In genomic region chr12:31682136-31682962, GRCh38 we compare ENCODE assay signal across 7 cellular contexts. TPM values are rescaled to one million over a fixed set of nuclear protein-coding genes. Genes with fewer than 3 reads are reported as not detected.
A peak's percentile ranks its signal among the peaks of the same experiment; 100 is the strongest.
DNase-seq lines count a peak whose midpoint lies in the region; ATAC-seq lines count a peak whose summit lies in the region.

No MANE protein-coding gene starts in this region.

- ATAC-seq in GM18498 (IDR thresholded peaks at IDR 0.05; ENCODE audit: unreplicated experiment) (peak; percentile 70), HG02884 (IDR thresholded peaks at IDR 0.05; ENCODE audit: unreplicated experiment) (peak; percentile 72), right cardiac atrium (peak; percentile 65 to 82)

- peak; percentile 89 for DNase-seq in NCI-H146 (lab: John Stamatoyannopoulos, UW)
- peak; percentile 47 for DNase-seq in T follicular helper cell (ENCODE audit: low read depth)
- DNase-seq in activated naive CD8-positive, alpha-beta T cell treated with anti-CD3 and anti-CD28 coated beads, Interleukin-2, amount 50 U/mL, for 16 hours (ENCODE audit: low read depth, low spot score) = peak; percentile 42
- DNase-seq in right cardiac atrium = peak in 1 of 3 donors; percentile 28
- peak; percentile 14 to 71 (median 45) for DNase-seq in stimulated activated CD4-positive, alpha-beta T cell treated with anti-CD3 and anti-CD28 coated beads, Interleukin-12 subunit alpha, Interleukin-12 subunit beta, amount 100 ng/mL, for 48 hours (ENCODE audit: low read depth in 2 of 3, low spot score in 1 of 3)

- 54% methylated on average over 10 of the region's 10 CpGs for WGBS in right cardiac atrium

- H3K9me3 ChIP-seq in right cardiac atrium (ENCODE audit: control insufficient read depth, low read length) = peaks cover 2% of the 10 kb centered on the region

- no peaks in the 10 kb centered on the region for H3K27me3 ChIP-seq in right cardiac atrium (ENCODE audit: control insufficient read depth, insufficient read depth)

- no peak overlapping the region for H3K4me3 ChIP-seq in right cardiac atrium (ENCODE audit: low read length)

- no peaks in the 10 kb centered on the region for H3K4me1 ChIP-seq in right cardiac atrium (ENCODE audit: control insufficient read depth, insufficient read depth, low read length)

- intact Hi-C loops in right cardiac atrium (cut with DNase I) = loop anchor here in 1 of 4 donors (10.0 kb wide), 1 partner anchor 632 kb away; no protein-coding TSS in a partner anchor

- H3K27ac ChIP-seq in right cardiac atrium (ENCODE audit: low read length) = no peak overlapping the region

RNA-seq across cellular contexts. Expression of gene ETFBKMT, which starts 22.9 kb away (rescaled TPM):
- 1 to 10 TPM; 4.8 to 6.9 (median 5.8) TPM for total RNA-seq in right cardiac atrium
- 3.9 TPM for polyA plus RNA-seq in right cardiac atrium

RNA-seq across cellular contexts. Expression of gene AMN1, which starts 46.5 kb away (rescaled TPM):
- total RNA-seq in right cardiac atrium = 10 to 100 TPM; 10.7 to 13.9 (median 11.6) TPM
- polyA plus RNA-seq in right cardiac atrium = 9.6 TPM
